ENCODE assay signal across 8 cellular contexts in genomic region chr4:165493359-165493758, GRCh38.
DNase-seq lines count a peak whose midpoint lies in the region; ATAC-seq lines count a peak whose summit lies in the region.

No MANE protein-coding gene starts in this region.

- no peaks in the 10 kb centered on the region for H3K36me3 Mint-ChIP-seq in activated naive CD4-positive, alpha-beta T cell treated with anti-CD3 and anti-CD28 coated beads for 36 hours (ENCODE audit: low read depth)

- in situ Hi-C loops in SK-MEL-5 (cut with HindIII; ENCODE audit: low pct_unique_long_range_greater_than_20kb, low sequenced_read_pairs), result no loop called here

- H3K27me3 Mint-ChIP-seq in activated naive CD4-positive, alpha-beta T cell treated with anti-CD3 and anti-CD28 coated beads for 36 hours (ENCODE audit: low read depth), result peaks cover 12% of the 10 kb centered on the region

- no peaks in the 10 kb centered on the region for H3K4me1 ChIP-seq in rectal smooth muscle tissue (ENCODE audit: control insufficient read depth, insufficient read depth, low read length)

- CTCF ChIA-PET in activated naive CD4-positive, alpha-beta T cell treated with anti-CD3 and anti-CD28 coated beads for 36 hours (lab: Charles Lee), result interaction anchor here (0.6 to 2.5 kb wide), 23 partner anchors 8 to 617 kb away, joined by 3 to 21 read pairs (median 3); no protein-coding TSS in a partner anchor

- H3K4me3 Mint-ChIP-seq in activated naive CD4-positive, alpha-beta T cell treated with anti-CD3 and anti-CD28 coated beads for 36 hours, result peak overlapping the region; percentile 56

- no peaks in the 10 kb centered on the region for H3K36me3 ChIP-seq in rectal smooth muscle tissue (ENCODE audit: control insufficient read depth, insufficient read depth, low read length)

- H3K9me3 Mint-ChIP-seq in activated naive CD4-positive, alpha-beta T cell treated with anti-CD3 and anti-CD28 coated beads for 36 hours, result no peaks in the 10 kb centered on the region

- peak; percentile 85 for DNase-seq in AG20443 (ENCODE audit: low spot score)
- DNase-seq in SK-MEL-5 (ENCODE audit: low read depth, low spot score), result peak; percentile 76
- DNase-seq in activated naive CD4-positive, alpha-beta T cell treated with anti-CD3 and anti-CD28 coated beads for 36 hours, result peak; percentile 84
- peak; percentile 86 for DNase-seq in cardiac septum (ENCODE audit: low spot score)
- no peak for DNase-seq in NCI-H446 (lab: John Stamatoyannopoulos, UW)

- no peak overlapping the region for H3K27ac Mint-ChIP-seq in activated naive CD4-positive, alpha-beta T cell treated with anti-CD3 and anti-CD28 coated beads for 36 hours

- peak overlapping the region; percentile 37 for H3K4me3 ChIP-seq in rectal smooth muscle tissue (ENCODE audit: low read length)

- no peak overlapping the region for H3K27ac ChIP-seq in rectal smooth muscle tissue (ENCODE audit: low read depth, low read length)

- no peaks in the 10 kb centered on the region for H3K27me3 ChIP-seq in rectal smooth muscle tissue (ENCODE audit: control insufficient read depth, insufficient read depth, low read length)

- intact Hi-C loops in activated naive CD4-positive, alpha-beta T cell treated with anti-CD3 and anti-CD28 coated beads for 36 hours (cut with micrococcal nuclease), result loop anchor here (1.0 to 5.0 kb wide), 4 partner anchors 44 to 759 kb away; no protein-coding TSS in a partner anchor
- intact Hi-C loops in cardiac septum (cut with DNase I), result loop anchor here (5.0 kb wide), 2 partner anchors 599 to 759 kb away; no protein-coding TSS in a partner anchor

- ATAC-seq in GM19043 (IDR thresholded peaks at IDR 0.05; ENCODE audit: low read depth, unreplicated experiment), result peak; percentile 93
- ATAC-seq in HG03354 (IDR thresholded peaks at IDR 0.05; ENCODE audit: poor library complexity, severe bottlenecking, unreplicated experiment), result peak; percentile 94

- peaks cover 7% of the 10 kb centered on the region for H3K4me1 Mint-ChIP-seq in activated naive CD4-positive, alpha-beta T cell treated with anti-CD3 and anti-CD28 coated beads for 36 hours (ENCODE audit: low read depth)

- no peak overlapping the region for H3K9ac ChIP-seq in rectal smooth muscle tissue (ENCODE audit: low read length)

Comparison
In these comparisons a context has a peak if more than half of its experiments do, and no peak if none do; other contexts are left out.
1. DNase-seq: peak in AG20443 (single experiment), SK-MEL-5 (single experiment), activated naive CD4-positive, alpha-beta T cell treated with anti-CD3 and anti-CD28 coated beads for 36 hours (single experiment) and cardiac septum (single experiment); none in NCI-H446 (0 of 2).